In genomic region chrX:79182616-79183015, GRCh38 we compare ENCODE assay signal across 10 cellular contexts. TPM values are rescaled to one million over a fixed set of nuclear protein-coding genes. Genes with fewer than 3 reads are reported as not detected.
DNase-seq lines count a peak whose midpoint lies in the region; ATAC-seq and TF ChIP-seq lines count a peak whose summit lies in the region.
"Had no signal": no experiment of that assay in that cellular context is flagged by ENCODE, and none has a peak within 500 bp of the region (broad histone marks: within the 10 kb centered on the region; RNA-seq: fewer than 3 reads in every experiment).

No MANE protein-coding gene starts in this region.

- peaks cover 8% of the 10 kb centered on the region for H3K36me3 Mint-ChIP-seq in memory B cell
- no peaks in the 10 kb centered on the region for H3K36me3 Mint-ChIP-seq in progenitor cell of endocrine pancreas (ENCODE audit: insufficient read depth)

- no peak for TF ChIP-seq CTCF in progenitor cell of endocrine pancreas (IDR thresholded peaks at IDR 0.05; ENCODE audit: unreplicated experiment)

- ATAC-seq in GM18870 (IDR thresholded peaks at IDR 0.05; ENCODE audit: unreplicated experiment) (peak; percentile 97), GM21528 (IDR thresholded peaks at IDR 0.05; ENCODE audit: low FRiP score, unreplicated experiment) (peak; percentile 88), HG03354 (IDR thresholded peaks at IDR 0.05; ENCODE audit: poor library complexity, severe bottlenecking, unreplicated experiment) (peak; percentile 85), memory B cell (ENCODE audit: low read depth) (no peak)

- in situ Hi-C loops in G401 (cut with HindIII; ENCODE audit: low sequenced_read_pairs), result no loop called here

- no peaks in the 10 kb centered on the region for H3K27me3 Mint-ChIP-seq in memory B cell
- no peaks in the 10 kb centered on the region for H3K27me3 Mint-ChIP-seq in progenitor cell of endocrine pancreas

- no peak for DNase-seq in memory B cell (ENCODE audit: low spot score in 2 of 2)
- DNase-seq in progenitor cell of endocrine pancreas (ENCODE audit: low spot score, unreplicated experiment), result no peak
- DNase-seq in G401 (ENCODE audit: low spot score), result no peak
- DNase-seq in pons (ENCODE audit: low spot score), result no peak
- DNase-seq: activated effector memory CD4-positive, alpha-beta T cell treated with Interleukin-2 at 50 U/mL for 16 hours; SJCRH30; stimulated activated CD4-positive, alpha-beta T cell treated with anti-CD3 and anti-CD28 coated beads, Interleukin-2, amount 100 ng/mL, for 48 hours had no signal

- H3K4me1 Mint-ChIP-seq in memory B cell (peaks cover 23% of the 10 kb centered on the region), progenitor cell of endocrine pancreas (ENCODE audit: low read depth) (no peaks in the 10 kb centered on the region)

- H3K4me3 Mint-ChIP-seq in memory B cell (no peak overlapping the region), progenitor cell of endocrine pancreas (ENCODE audit: low read depth) (no peak overlapping the region)

- peaks cover 1% of the 10 kb centered on the region for H3K9me3 Mint-ChIP-seq in memory B cell
- peaks cover 3% of the 10 kb centered on the region for H3K9me3 Mint-ChIP-seq in progenitor cell of endocrine pancreas (ENCODE audit: low read depth)

- H3K27ac Mint-ChIP-seq in memory B cell, result peak overlapping the region; percentile 77
- no peak overlapping the region for H3K27ac Mint-ChIP-seq in progenitor cell of endocrine pancreas

RNA-seq across cellular contexts. Expression of gene GPR174, which starts 38.1 kb away (rescaled TPM):
- not detected in 2 replicates for total RNA-seq in progenitor cell of endocrine pancreas
- total RNA-seq in G401 (2014; rRNA removed; shearing (Covaris generic)), result not detected in 2 replicates
